Comparison of ENCODE assay signal across 1 cellular context in the genomic region with DNA sequence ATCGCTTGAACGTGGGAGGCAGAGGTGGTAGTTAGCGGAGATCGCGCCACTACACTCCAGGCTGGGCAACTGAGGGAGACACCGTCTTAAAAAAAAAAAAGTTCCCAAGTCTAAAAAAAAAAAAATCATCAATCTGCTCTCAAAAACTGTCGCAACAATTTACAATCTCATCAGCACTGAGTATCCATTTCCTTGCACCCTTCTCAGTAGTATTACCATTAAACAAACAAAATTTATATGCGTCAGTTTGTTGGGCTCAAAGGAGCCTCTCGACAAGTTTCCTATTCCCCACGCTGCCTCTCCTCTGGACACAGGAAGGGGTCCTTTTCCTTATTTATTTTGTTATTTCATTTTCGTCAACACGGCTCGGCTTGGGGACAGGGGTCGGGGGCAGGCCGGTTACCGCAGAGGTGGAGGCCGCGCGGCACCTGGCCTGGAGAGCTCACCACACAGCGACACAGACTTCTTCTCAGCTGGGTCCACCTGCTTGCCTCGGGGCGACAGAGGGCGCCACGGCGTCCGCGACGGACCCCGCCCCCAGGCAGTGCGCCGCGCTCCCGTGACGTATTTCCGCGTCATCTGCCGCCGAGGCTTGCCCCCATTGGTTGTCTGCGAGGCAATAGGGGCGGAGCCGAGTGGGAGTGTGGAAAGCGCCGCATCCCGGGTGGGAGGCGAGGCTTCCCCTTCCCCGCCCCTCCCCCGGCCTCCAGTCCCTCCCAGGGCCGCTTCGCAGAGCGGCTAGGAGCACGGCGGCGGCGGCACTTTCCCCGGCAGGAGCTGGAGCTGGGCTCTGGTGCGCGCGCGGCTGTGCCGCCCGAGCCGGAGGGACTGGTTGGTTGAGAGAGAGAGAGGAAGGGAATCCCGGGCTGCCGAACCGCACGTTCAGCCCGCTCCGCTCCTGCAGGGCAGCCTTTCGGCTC.
TF ChIP-seq lines count a peak whose summit lies in the region.

A gene (plus strand): TSS at position 709 of the 920 bp plus-strand sequence. CDS start 436 bp downstream, outside the sequence.

TF ChIP-seq in HepG2, 621 proteins besides CTCF, POLR2A, EP300 and RAD21 (continued from another document and continues in another):
- TF ChIP-seq, protein P1, sequence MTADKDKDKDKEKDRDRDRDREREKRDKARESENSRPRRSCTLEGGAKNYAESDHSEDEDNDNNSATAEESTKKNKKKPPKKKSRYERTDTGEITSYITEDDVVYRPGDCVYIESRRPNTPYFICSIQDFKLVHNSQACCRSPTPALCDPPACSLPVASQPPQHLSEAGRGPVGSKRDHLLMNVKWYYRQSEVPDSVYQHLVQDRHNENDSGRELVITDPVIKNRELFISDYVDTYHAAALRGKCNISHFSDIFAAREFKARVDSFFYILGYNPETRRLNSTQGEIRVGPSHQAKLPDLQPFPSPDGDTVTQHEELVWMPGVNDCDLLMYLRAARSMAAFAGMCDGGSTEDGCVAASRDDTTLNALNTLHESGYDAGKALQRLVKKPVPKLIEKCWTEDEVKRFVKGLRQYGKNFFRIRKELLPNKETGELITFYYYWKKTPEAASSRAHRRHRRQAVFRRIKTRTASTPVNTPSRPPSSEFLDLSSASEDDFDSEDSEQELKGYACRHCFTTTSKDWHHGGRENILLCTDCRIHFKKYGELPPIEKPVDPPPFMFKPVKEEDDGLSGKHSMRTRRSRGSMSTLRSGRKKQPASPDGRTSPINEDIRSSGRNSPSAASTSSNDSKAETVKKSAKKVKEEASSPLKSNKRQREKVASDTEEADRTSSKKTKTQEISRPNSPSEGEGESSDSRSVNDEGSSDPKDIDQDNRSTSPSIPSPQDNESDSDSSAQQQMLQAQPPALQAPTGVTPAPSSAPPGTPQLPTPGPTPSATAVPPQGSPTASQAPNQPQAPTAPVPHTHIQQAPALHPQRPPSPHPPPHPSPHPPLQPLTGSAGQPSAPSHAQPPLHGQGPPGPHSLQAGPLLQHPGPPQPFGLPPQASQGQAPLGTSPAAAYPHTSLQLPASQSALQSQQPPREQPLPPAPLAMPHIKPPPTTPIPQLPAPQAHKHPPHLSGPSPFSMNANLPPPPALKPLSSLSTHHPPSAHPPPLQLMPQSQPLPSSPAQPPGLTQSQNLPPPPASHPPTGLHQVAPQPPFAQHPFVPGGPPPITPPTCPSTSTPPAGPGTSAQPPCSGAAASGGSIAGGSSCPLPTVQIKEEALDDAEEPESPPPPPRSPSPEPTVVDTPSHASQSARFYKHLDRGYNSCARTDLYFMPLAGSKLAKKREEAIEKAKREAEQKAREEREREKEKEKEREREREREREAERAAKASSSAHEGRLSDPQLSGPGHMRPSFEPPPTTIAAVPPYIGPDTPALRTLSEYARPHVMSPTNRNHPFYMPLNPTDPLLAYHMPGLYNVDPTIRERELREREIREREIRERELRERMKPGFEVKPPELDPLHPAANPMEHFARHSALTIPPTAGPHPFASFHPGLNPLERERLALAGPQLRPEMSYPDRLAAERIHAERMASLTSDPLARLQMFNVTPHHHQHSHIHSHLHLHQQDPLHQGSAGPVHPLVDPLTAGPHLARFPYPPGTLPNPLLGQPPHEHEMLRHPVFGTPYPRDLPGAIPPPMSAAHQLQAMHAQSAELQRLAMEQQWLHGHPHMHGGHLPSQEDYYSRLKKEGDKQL (CRISPR knock-in tag; IDR thresholded peaks at IDR 0.05; ENCODE audit: low read depth): no peak
- TF ChIP-seq ZBTB3 (CRISPR knock-in tag; IDR thresholded peaks at IDR 0.05; ENCODE audit: borderline replicate concordance, low read depth) (no peak), NR2C2 (CRISPR knock-in tag; IDR thresholded peaks at IDR 0.05; ENCODE audit: borderline replicate concordance) (no peak; the same call in 1 of the 2 replicates), SKI (IDR thresholded peaks at IDR 0.05; ENCODE audit: partially characterized antibody) (peak; percentile 80), NFE2 (CRISPR knock-in tag; IDR thresholded peaks at IDR 0.05) (no peak), TCF7 (IDR thresholded peaks at IDR 0.05; ENCODE audit: low read depth) (no peak), HMGA1 (CRISPR knock-in tag; conservative IDR thresholded peaks at IDR 0.05) (no peak), ZNF788 (CRISPR knock-in tag; IDR thresholded peaks at IDR 0.05; ENCODE audit: borderline replicate concordance) (peak; percentile 82; the same call in 1 of the 2 replicates), SCMH1 (CRISPR knock-in tag; IDR thresholded peaks at IDR 0.05; ENCODE audit: borderline replicate concordance) (no peak), KAT7 (CRISPR knock-in tag; IDR thresholded peaks at IDR 0.05; ENCODE audit: borderline replicate concordance) (peak; percentile 77; the same call in 1 of the 2 replicates), PRPF4 (IDR thresholded peaks at IDR 0.05; ENCODE audit: low read depth, low read length, poor library complexity, severe bottlenecking) (no peak), HOXA9 (CRISPR knock-in tag; IDR thresholded peaks at IDR 0.05; ENCODE audit: borderline replicate concordance) (no peak), ZFP90 (CRISPR knock-in tag; IDR thresholded peaks at IDR 0.05; ENCODE audit: borderline replicate concordance) (no peak), CREB1 (IDR thresholded peaks at IDR 0.05) (peak; percentile 99), CREB1 (CRISPR knock-in tag; IDR thresholded peaks at IDR 0.05) (peak; percentile 96), CENPT (CRISPR knock-in tag; IDR thresholded peaks at IDR 0.05; ENCODE audit: low read depth) (no peak), RFX5 (IDR thresholded peaks at IDR 0.05; ENCODE audit: low read depth, low read length) (peak; percentile 85), GZF1 (CRISPR knock-in tag; IDR thresholded peaks at IDR 0.05) (no peak), RARA (CRISPR knock-in tag; IDR thresholded peaks at IDR 0.05) (peak; percentile 35), ADNP (CRISPR knock-in tag; IDR thresholded peaks at IDR 0.05) (no peak), PLRG1 (conservative IDR thresholded peaks at IDR 0.05) (no peak), ZNF660 (CRISPR knock-in tag; IDR thresholded peaks at IDR 0.05; ENCODE audit: borderline replicate concordance, low read depth) (no peak), FOSL2 (CRISPR knock-in tag; IDR thresholded peaks at IDR 0.05) (peak; percentile 61), ZMAT3 (CRISPR knock-in tag; conservative IDR thresholded peaks at IDR 0.05) (no peak)
- TF ChIP-seq, protein P2, sequence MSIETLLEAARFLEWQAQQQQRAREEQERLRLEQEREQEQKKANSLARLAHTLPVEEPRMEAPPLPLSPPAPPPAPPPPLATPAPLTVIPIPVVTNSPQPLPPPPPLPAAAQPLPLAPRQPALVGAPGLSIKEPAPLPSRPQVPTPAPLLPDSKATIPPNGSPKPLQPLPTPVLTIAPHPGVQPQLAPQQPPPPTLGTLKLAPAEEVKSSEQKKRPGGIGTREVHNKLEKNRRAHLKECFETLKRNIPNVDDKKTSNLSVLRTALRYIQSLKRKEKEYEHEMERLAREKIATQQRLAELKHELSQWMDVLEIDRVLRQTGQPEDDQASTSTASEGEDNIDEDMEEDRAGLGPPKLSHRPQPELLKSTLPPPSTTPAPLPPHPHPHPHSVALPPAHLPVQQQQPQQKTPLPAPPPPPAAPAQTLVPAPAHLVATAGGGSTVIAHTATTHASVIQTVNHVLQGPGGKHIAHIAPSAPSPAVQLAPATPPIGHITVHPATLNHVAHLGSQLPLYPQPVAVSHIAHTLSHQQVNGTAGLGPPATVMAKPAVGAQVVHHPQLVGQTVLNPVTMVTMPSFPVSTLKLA (IDR thresholded peaks at IDR 0.05): peak; percentile 50
- TF ChIP-seq, protein P3, sequence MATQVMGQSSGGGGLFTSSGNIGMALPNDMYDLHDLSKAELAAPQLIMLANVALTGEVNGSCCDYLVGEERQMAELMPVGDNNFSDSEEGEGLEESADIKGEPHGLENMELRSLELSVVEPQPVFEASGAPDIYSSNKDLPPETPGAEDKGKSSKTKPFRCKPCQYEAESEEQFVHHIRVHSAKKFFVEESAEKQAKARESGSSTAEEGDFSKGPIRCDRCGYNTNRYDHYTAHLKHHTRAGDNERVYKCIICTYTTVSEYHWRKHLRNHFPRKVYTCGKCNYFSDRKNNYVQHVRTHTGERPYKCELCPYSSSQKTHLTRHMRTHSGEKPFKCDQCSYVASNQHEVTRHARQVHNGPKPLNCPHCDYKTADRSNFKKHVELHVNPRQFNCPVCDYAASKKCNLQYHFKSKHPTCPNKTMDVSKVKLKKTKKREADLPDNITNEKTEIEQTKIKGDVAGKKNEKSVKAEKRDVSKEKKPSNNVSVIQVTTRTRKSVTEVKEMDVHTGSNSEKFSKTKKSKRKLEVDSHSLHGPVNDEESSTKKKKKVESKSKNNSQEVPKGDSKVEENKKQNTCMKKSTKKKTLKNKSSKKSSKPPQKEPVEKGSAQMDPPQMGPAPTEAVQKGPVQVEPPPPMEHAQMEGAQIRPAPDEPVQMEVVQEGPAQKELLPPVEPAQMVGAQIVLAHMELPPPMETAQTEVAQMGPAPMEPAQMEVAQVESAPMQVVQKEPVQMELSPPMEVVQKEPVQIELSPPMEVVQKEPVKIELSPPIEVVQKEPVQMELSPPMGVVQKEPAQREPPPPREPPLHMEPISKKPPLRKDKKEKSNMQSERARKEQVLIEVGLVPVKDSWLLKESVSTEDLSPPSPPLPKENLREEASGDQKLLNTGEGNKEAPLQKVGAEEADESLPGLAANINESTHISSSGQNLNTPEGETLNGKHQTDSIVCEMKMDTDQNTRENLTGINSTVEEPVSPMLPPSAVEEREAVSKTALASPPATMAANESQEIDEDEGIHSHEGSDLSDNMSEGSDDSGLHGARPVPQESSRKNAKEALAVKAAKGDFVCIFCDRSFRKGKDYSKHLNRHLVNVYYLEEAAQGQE (IDR thresholded peaks at IDR 0.05; ENCODE audit: borderline replicate concordance in 1 of 2, low read depth in 1 of 2, low read length in 2 of 2): 0 out of 4 replicates have a peak, but pooled peaks of 1 of the 2 experiments have one; percentile 28
- TF ChIP-seq, protein P4, sequence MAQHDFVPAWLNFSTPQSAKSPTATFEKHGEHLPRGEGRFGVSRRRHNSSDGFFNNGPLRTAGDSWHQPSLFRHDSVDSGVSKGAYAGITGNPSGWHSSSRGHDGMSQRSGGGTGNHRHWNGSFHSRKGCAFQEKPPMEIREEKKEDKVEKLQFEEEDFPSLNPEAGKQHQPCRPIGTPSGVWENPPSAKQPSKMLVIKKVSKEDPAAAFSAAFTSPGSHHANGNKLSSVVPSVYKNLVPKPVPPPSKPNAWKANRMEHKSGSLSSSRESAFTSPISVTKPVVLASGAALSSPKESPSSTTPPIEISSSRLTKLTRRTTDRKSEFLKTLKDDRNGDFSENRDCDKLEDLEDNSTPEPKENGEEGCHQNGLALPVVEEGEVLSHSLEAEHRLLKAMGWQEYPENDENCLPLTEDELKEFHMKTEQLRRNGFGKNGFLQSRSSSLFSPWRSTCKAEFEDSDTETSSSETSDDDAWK (CRISPR knock-in tag; IDR thresholded peaks at IDR 0.05): no peak
- TF ChIP-seq, protein P5, sequence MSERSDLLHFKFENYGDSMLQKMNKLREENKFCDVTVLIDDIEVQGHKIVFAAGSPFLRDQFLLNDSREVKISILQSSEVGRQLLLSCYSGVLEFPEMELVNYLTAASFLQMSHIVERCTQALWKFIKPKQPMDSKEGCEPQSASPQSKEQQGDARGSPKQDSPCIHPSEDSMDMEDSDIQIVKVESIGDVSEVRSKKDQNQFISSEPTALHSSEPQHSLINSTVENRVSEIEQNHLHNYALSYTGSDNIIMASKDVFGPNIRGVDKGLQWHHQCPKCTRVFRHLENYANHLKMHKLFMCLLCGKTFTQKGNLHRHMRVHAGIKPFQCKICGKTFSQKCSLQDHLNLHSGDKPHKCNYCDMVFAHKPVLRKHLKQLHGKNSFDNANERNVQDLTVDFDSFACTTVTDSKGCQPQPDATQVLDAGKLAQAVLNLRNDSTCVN (CRISPR knock-in tag; IDR thresholded peaks at IDR 0.05; ENCODE audit: borderline replicate concordance): peak; percentile 80; the same call in 1 of the 2 replicates
- TF ChIP-seq, protein P6, sequence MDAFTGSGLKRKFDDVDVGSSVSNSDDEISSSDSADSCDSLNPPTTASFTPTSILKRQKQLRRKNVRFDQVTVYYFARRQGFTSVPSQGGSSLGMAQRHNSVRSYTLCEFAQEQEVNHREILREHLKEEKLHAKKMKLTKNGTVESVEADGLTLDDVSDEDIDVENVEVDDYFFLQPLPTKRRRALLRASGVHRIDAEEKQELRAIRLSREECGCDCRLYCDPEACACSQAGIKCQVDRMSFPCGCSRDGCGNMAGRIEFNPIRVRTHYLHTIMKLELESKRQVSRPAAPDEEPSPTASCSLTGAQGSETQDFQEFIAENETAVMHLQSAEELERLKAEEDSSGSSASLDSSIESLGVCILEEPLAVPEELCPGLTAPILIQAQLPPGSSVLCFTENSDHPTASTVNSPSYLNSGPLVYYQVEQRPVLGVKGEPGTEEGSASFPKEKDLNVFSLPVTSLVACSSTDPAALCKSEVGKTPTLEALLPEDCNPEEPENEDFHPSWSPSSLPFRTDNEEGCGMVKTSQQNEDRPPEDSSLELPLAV (CRISPR knock-in tag; conservative IDR thresholded peaks at IDR 0.05; ENCODE audit: low read depth): no peak
- TF ChIP-seq, protein P7, sequence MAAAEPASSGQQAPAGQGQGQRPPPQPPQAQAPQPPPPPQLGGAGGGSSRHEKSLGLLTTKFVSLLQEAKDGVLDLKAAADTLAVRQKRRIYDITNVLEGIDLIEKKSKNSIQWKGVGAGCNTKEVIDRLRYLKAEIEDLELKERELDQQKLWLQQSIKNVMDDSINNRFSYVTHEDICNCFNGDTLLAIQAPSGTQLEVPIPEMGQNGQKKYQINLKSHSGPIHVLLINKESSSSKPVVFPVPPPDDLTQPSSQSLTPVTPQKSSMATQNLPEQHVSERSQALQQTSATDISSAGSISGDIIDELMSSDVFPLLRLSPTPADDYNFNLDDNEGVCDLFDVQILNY (CRISPR knock-in tag; conservative IDR thresholded peaks at IDR 0.05): no peak
